ENCODE assay signal across 7 cellular contexts in genomic region chrX:54357414-54358377, GRCh38. TPM values are rescaled to one million over a fixed set of nuclear protein-coding genes. Genes with fewer than 3 reads are reported as not detected.
DNase-seq lines count a peak whose midpoint lies in the region; ATAC-seq and TF ChIP-seq lines count a peak whose summit lies in the region.

Gene WNK3, minus strand, starts transcription at chrX:54358046.

- no peak for TF ChIP-seq CTCF in RWPE2 (IDR thresholded peaks at IDR 0.05; ENCODE audit: poor library complexity, severe bottlenecking)
- no peak for TF ChIP-seq CTCF in neural crest cell (conservative IDR thresholded peaks at IDR 0.05)

- DNase-seq in HT1080 (ENCODE audit: low read depth) = peak; percentile 3
- DNase-seq in RWPE2 (ENCODE audit: low spot score) = peak; percentile 80
- peak; percentile 39 for DNase-seq in activated naive CD8-positive, alpha-beta T cell treated with anti-CD3 and anti-CD28 coated beads for 36 hours
- peak; percentile 77 for DNase-seq in globus pallidus (ENCODE audit: low spot score)
- DNase-seq in neural crest cell (ENCODE audit: low read depth, low spot score) = peak; percentile 67

- H3K27me3 Mint-ChIP-seq in activated naive CD8-positive, alpha-beta T cell treated with anti-CD3 and anti-CD28 coated beads for 36 hours = peaks cover 35% of the 10 kb centered on the region
- H3K27me3 Mint-ChIP-seq in neural crest cell (ENCODE audit: low read depth) = no peaks in the 10 kb centered on the region

- no peaks in the 10 kb centered on the region for H3K9me3 Mint-ChIP-seq in activated naive CD8-positive, alpha-beta T cell treated with anti-CD3 and anti-CD28 coated beads for 36 hours
- H3K9me3 Mint-ChIP-seq in neural crest cell = peaks cover 5% of the 10 kb centered on the region

- H3K4me3 Mint-ChIP-seq in activated naive CD8-positive, alpha-beta T cell treated with anti-CD3 and anti-CD28 coated beads for 36 hours = peak within 1 kb of the TSS; percentile 82
- peak within 1 kb of the TSS; percentile 100 for H3K4me3 Mint-ChIP-seq in neural crest cell

- peak within 1 kb of the TSS; percentile 44 for H3K27ac ChIP-seq in RWPE2 (ENCODE audit: poor library complexity, severe bottlenecking)
- peak within 1 kb of the TSS; percentile 61 for H3K27ac ChIP-seq in temporal lobe (ENCODE audit: low read depth, low read length)

- H3K4me1 Mint-ChIP-seq in activated naive CD8-positive, alpha-beta T cell treated with anti-CD3 and anti-CD28 coated beads for 36 hours = peaks cover 14% of the 10 kb centered on the region
- H3K4me1 Mint-ChIP-seq in neural crest cell = peaks cover 39% of the 10 kb centered on the region

- peak within 1 kb of the TSS; percentile 72 for H3K27ac Mint-ChIP-seq in activated naive CD8-positive, alpha-beta T cell treated with anti-CD3 and anti-CD28 coated beads for 36 hours
- H3K27ac Mint-ChIP-seq in neural crest cell (ENCODE audit: unreplicated experiment) = peak within 1 kb of the TSS; percentile 98

- no peaks in the 10 kb centered on the region for H3K36me3 ChIP-seq in RWPE2 (ENCODE audit: low read depth)

- peak; percentile 80 for ATAC-seq in RWPE2 (ENCODE audit: low read depth)
- ATAC-seq in HG03378 (IDR thresholded peaks at IDR 0.05; ENCODE audit: unreplicated experiment) = no peak

- H3K27me3 ChIP-seq in RWPE2 (ENCODE audit: insufficient read depth, poor library complexity, severe bottlenecking) = no peaks in the 10 kb centered on the region

- no peaks in the 10 kb centered on the region for H3K9me3 ChIP-seq in RWPE2 (ENCODE audit: severe bottlenecking)

- no peaks in the 10 kb centered on the region for H3K4me1 ChIP-seq in RWPE2 (ENCODE audit: insufficient read depth, poor library complexity, severe bottlenecking)

- H3K4me3 ChIP-seq in RWPE2 (ENCODE audit: severe bottlenecking) = peak within 1 kb of the TSS; percentile 47

- H3K36me3 Mint-ChIP-seq in activated naive CD8-positive, alpha-beta T cell treated with anti-CD3 and anti-CD28 coated beads for 36 hours = no peaks in the 10 kb centered on the region
- H3K36me3 Mint-ChIP-seq in neural crest cell (ENCODE audit: low read depth) = peaks cover 12% of the 10 kb centered on the region

RNA-seq across cellular contexts. Expression of gene WNK3, which starts in this region (rescaled TPM):
- under 0.01 and 0.02 TPM in 2 replicates for total RNA-seq in HT1080 (2014; rRNA removed; shearing (Covaris generic))
- 0.01 TPM in 1 of 2 replicates, not detected in the other for polyA plus RNA-seq in HT1080 (2015; cell fraction: cytosol; rRNA removed)
- not detected in 2 replicates for polyA plus RNA-seq in HT1080 (2015; cell fraction: nucleus; rRNA removed)
- 1 to 10 TPM in 1 of 2 experiments, under 1 TPM in 1; 0.64 to 1.0 TPM for total RNA-seq in activated naive CD8-positive, alpha-beta T cell treated with anti-CD3 and anti-CD28 coated beads for 36 hours
- total RNA-seq in neural crest cell = 29.3 and 30.7 TPM in 2 replicates
- total RNA-seq in temporal lobe = 48.2 TPM

Comparison
In these comparisons a context has a peak if more than half of its experiments do, and no peak if none do; other contexts are left out.
1. RNA of gene WNK3 (total RNA-seq): 48.2 TPM in temporal lobe (single experiment) and 29.3 to 30.7 TPM in neural crest cell; 0.64 to 1.0 TPM in activated naive CD8-positive, alpha-beta T cell treated with anti-CD3 and anti-CD28 coated beads for 36 hours and under 0.01 to 0.02 TPM in HT1080; every median in the first group is over 10 times any median in the second.
2. Peak in DNase-seq in HT1080; RNA of the gene not detected or under 1 TPM.
3. DNase-seq: peak in every context shown above with its lines; median percentile 80 in RWPE2; 77 in globus pallidus; 67 in neural crest cell; 39 in activated naive CD8-positive, alpha-beta T cell treated with anti-CD3 and anti-CD28 coated beads for 36 hours; 3 in HT1080.